ENCODE assay signal across 19 cellular contexts in the genomic region with DNA sequence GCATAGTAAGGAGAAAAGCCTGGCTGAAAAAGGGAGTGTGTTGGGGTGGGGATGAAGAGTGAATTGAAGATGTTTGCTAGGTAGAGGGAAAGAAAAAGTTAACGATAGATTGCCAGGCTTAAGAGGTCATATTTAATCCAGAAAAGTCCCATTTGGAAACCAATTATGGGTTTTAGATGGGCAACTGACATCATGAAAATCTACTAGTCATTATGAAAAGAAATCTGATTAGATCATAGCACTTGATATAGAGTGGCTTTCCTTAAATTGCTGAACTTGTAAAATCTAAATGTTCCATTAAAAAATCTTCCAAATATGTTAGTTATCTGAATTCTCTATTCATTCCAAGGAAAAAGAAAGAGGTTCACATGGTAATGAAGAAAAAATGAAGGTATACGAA. TPM values are rescaled to one million over a fixed set of nuclear protein-coding genes. Genes with fewer than 3 reads are reported as not detected.
A peak's percentile ranks its signal among the peaks of the same experiment; 100 is the strongest.
DNase-seq lines count a peak whose midpoint lies in the region; ATAC-seq and TF ChIP-seq lines count a peak whose summit lies in the region.
"Had no signal": no experiment of that assay in that cellular context is flagged by ENCODE, and none has a peak within 500 bp of the region (broad histone marks: within the 10 kb centered on the region; RNA-seq: fewer than 3 reads in every experiment).

No MANE protein-coding gene starts in this region.

- peaks cover 14% of the 10 kb centered on the region for H3K36me3 Mint-ChIP-seq in T-helper 1 cell treated with Interleukin-12 subunit alpha and Interleukin-12 subunit beta and Interleukin-4 antibody, amounts not matched to agents 30 μg/mL and 1 μg/mL, for 36 hours (ENCODE audit: low read depth)
- peaks cover 13% of the 10 kb centered on the region for H3K36me3 Mint-ChIP-seq in activated naive CD4-positive, alpha-beta T cell treated with anti-CD3 and anti-CD28 coated beads for 36 hours (ENCODE audit: low read depth)
- H3K36me3 Mint-ChIP-seq in activated T-helper 17 cell treated with anti-CD3 and anti-CD28 coated beads, Interleukin-2, amount 50 U/mL, for 72 hours (ENCODE audit: low read depth), result peaks cover 4% of the 10 kb centered on the region
- peaks cover 4% of the 10 kb centered on the region for H3K36me3 Mint-ChIP-seq in stimulated activated naive CD8-positive, alpha-beta T cell treated with anti-CD3 and anti-CD28 coated beads, Interleukin-15, Interleukin-2, amounts not matched to agents 100 ng/mL and 50 ng/mL, for 24 hours (ENCODE audit: low read depth)
- H3K36me3 Mint-ChIP-seq: CD8-positive, alpha-beta memory T cell had no signal

- peaks cover 20% of the 10 kb centered on the region for H3K9me3 Mint-ChIP-seq in T-helper 1 cell treated with Interleukin-12 subunit alpha and Interleukin-12 subunit beta and Interleukin-4 antibody, amounts not matched to agents 30 μg/mL and 1 μg/mL, for 36 hours
- H3K9me3 Mint-ChIP-seq in activated naive CD4-positive, alpha-beta T cell treated with anti-CD3 and anti-CD28 coated beads for 36 hours, result peaks cover 5% of the 10 kb centered on the region
- H3K9me3 Mint-ChIP-seq in activated T-helper 17 cell treated with anti-CD3 and anti-CD28 coated beads, Interleukin-2, amount 50 U/mL, for 72 hours, result no peaks in the 10 kb centered on the region
- H3K9me3 Mint-ChIP-seq in stimulated activated naive CD8-positive, alpha-beta T cell treated with anti-CD3 and anti-CD28 coated beads, Interleukin-15, Interleukin-2, amounts not matched to agents 100 ng/mL and 50 ng/mL, for 24 hours, result peaks cover 3% of the 10 kb centered on the region

- no peaks in the 10 kb centered on the region for H3K36me3 ChIP-seq in heart right ventricle
- H3K36me3 ChIP-seq: BLaER1 had no signal

- H3K27me3 Mint-ChIP-seq in T-helper 1 cell treated with Interleukin-12 subunit alpha and Interleukin-12 subunit beta and Interleukin-4 antibody, amounts not matched to agents 30 μg/mL and 1 μg/mL, for 36 hours (ENCODE audit: low read depth), result no peaks in the 10 kb centered on the region
- no peaks in the 10 kb centered on the region for H3K27me3 Mint-ChIP-seq in activated naive CD4-positive, alpha-beta T cell treated with anti-CD3 and anti-CD28 coated beads for 36 hours (ENCODE audit: low read depth)
- H3K27me3 Mint-ChIP-seq in activated T-helper 17 cell treated with anti-CD3 and anti-CD28 coated beads, Interleukin-2, amount 50 U/mL, for 72 hours, result no peaks in the 10 kb centered on the region
- peaks cover 4% of the 10 kb centered on the region for H3K27me3 Mint-ChIP-seq in stimulated activated naive CD8-positive, alpha-beta T cell treated with anti-CD3 and anti-CD28 coated beads, Interleukin-15, Interleukin-2, amounts not matched to agents 100 ng/mL and 50 ng/mL, for 24 hours

- no peaks in the 10 kb centered on the region for H3K27me3 ChIP-seq in heart right ventricle
- H3K27me3 ChIP-seq: BLaER1 had no signal

- no peak overlapping the region for H3K27ac ChIP-seq in heart right ventricle
- H3K27ac ChIP-seq: 22Rv1, BLaER1 had no signal

- peaks cover 51% of the 10 kb centered on the region for H3K4me1 Mint-ChIP-seq in T-helper 1 cell treated with Interleukin-12 subunit alpha and Interleukin-12 subunit beta and Interleukin-4 antibody, amounts not matched to agents 30 μg/mL and 1 μg/mL, for 36 hours (ENCODE audit: low read depth)
- peaks cover 59% of the 10 kb centered on the region for H3K4me1 Mint-ChIP-seq in activated naive CD4-positive, alpha-beta T cell treated with anti-CD3 and anti-CD28 coated beads for 36 hours (ENCODE audit: low read depth)
- peaks cover 26% of the 10 kb centered on the region for H3K4me1 Mint-ChIP-seq in activated T-helper 17 cell treated with anti-CD3 and anti-CD28 coated beads, Interleukin-2, amount 50 U/mL, for 72 hours
- H3K4me1 Mint-ChIP-seq in stimulated activated naive CD8-positive, alpha-beta T cell treated with anti-CD3 and anti-CD28 coated beads, Interleukin-15, Interleukin-2, amounts not matched to agents 100 ng/mL and 50 ng/mL, for 24 hours (ENCODE audit: low read depth), result peaks cover 56% of the 10 kb centered on the region
- H3K4me1 Mint-ChIP-seq: CD8-positive, alpha-beta memory T cell had no signal

- H3K27ac Mint-ChIP-seq in T-helper 1 cell treated with Interleukin-12 subunit alpha and Interleukin-12 subunit beta and Interleukin-4 antibody, amounts not matched to agents 30 μg/mL and 1 μg/mL, for 36 hours, result peak overlapping the region; percentile 97
- peak overlapping the region; percentile 95 for H3K27ac Mint-ChIP-seq in activated naive CD4-positive, alpha-beta T cell treated with anti-CD3 and anti-CD28 coated beads for 36 hours
- peak overlapping the region; percentile 98 for H3K27ac Mint-ChIP-seq in activated T-helper 17 cell treated with anti-CD3 and anti-CD28 coated beads, Interleukin-2, amount 50 U/mL, for 72 hours
- H3K27ac Mint-ChIP-seq in stimulated activated naive CD8-positive, alpha-beta T cell treated with anti-CD3 and anti-CD28 coated beads, Interleukin-15, Interleukin-2, amounts not matched to agents 100 ng/mL and 50 ng/mL, for 24 hours, result peak overlapping the region; percentile 80
- H3K27ac Mint-ChIP-seq: CD8-positive, alpha-beta memory T cell had no signal

- no peak for TF ChIP-seq CTCF in heart right ventricle (IDR thresholded peaks at IDR 0.05)

- WGBS in heart right ventricle, 2 donors, result 89% methylated on average over 2 of the region's 2 CpGs

- ATAC-seq in activated T-helper 17 cell treated with anti-CD3 and anti-CD28 coated beads, Interleukin-2, amount 50 U/mL, for 72 hours (replicated peaks), result peak; percentile 48
- ATAC-seq in GM21423 (IDR thresholded peaks at IDR 0.05; ENCODE audit: unreplicated experiment) (no peak), heart right ventricle (no peak)
- ATAC-seq: PC-3 had no signal

- H3K4me3 Mint-ChIP-seq in T-helper 1 cell treated with Interleukin-12 subunit alpha and Interleukin-12 subunit beta and Interleukin-4 antibody, amounts not matched to agents 30 μg/mL and 1 μg/mL, for 36 hours, result peak overlapping the region; percentile 41
- H3K4me3 Mint-ChIP-seq in activated naive CD4-positive, alpha-beta T cell treated with anti-CD3 and anti-CD28 coated beads for 36 hours, result peak overlapping the region; percentile 8
- peak overlapping the region; percentile 53 for H3K4me3 Mint-ChIP-seq in activated T-helper 17 cell treated with anti-CD3 and anti-CD28 coated beads, Interleukin-2, amount 50 U/mL, for 72 hours
- peak overlapping the region; percentile 38 for H3K4me3 Mint-ChIP-seq in stimulated activated naive CD8-positive, alpha-beta T cell treated with anti-CD3 and anti-CD28 coated beads, Interleukin-15, Interleukin-2, amounts not matched to agents 100 ng/mL and 50 ng/mL, for 24 hours
- H3K4me3 Mint-ChIP-seq: CD8-positive, alpha-beta memory T cell had no signal

- intact Hi-C loops in activated naive CD4-positive, alpha-beta T cell treated with anti-CD3 and anti-CD28 coated beads for 36 hours (cut with micrococcal nuclease), result loop anchor here (5.0 kb wide), 1 partner anchor 41 kb away; no protein-coding TSS in a partner anchor
- intact Hi-C loops in heart right ventricle (cut with DNase I), result no loop called here

- no peak overlapping the region for H3K4me3 ChIP-seq in heart right ventricle
- H3K4me3 ChIP-seq: BLaER1 had no signal

- no peak for DNase-seq in T-helper 1 cell
- no peak for DNase-seq in activated naive CD4-positive, alpha-beta T cell treated with anti-CD3 and anti-CD28 coated beads for 36 hours
- no peak for DNase-seq in activated naive CD4-positive, alpha-beta T cell treated with Interleukin-2 at 50 U/mL for 16 hours
- DNase-seq in heart right ventricle, result no peak
- DNase-seq: CD8-positive, alpha-beta memory T cell; DND-41; GF-D8; KG1; NCI-H1092 treated with DMSO at 0.1 percent for 48 hours; NCI-H187; NCI-H446; PC-3 had no signal

- no peaks in the 10 kb centered on the region for H3K4me1 ChIP-seq in heart right ventricle
- H3K4me1 ChIP-seq: BLaER1 had no signal

- H3K9me3 ChIP-seq in heart right ventricle, result peaks cover 0 to 7% (median 0%) of the 10 kb centered on the region in 11 donors

- CTCF ChIA-PET in activated naive CD4-positive, alpha-beta T cell treated with anti-CD3 and anti-CD28 coated beads for 36 hours (lab: Charles Lee), result interaction anchor here (0.6 to 5.7 kb wide), 9 partner anchors 8 to 80 kb away, joined by 3 to 29 read pairs (median 5); a partner anchor contains a TSS

RNA-seq across cellular contexts. Expression of a gene that starts 37.5 kb away (rescaled TPM):
- total RNA-seq in activated naive CD4-positive, alpha-beta T cell treated with anti-CD3 and anti-CD28 coated beads for 36 hours, result 10 to 100 TPM; 49.9 to 53.1 TPM
- 10 to 100 TPM in 1 of 2 donors, 1 to 10 TPM in 1; 5.0 to 17.1 TPM for total RNA-seq in activated T-helper 17 cell treated with anti-CD3 and anti-CD28 coated beads, Interleukin-2, amount 50 U/mL, for 72 hours
- not detected for total RNA-seq in heart right ventricle
- polyA plus RNA-seq in heart right ventricle, result not detected
- total RNA-seq: MCF 10A, PC-3 had no signal
- polyA plus RNA-seq: CD8-positive, alpha-beta memory T cell had no signal

Comparison
In these comparisons a context has a peak if more than half of its experiments do, and no peak if none do; other contexts are left out.
1. RNA of a gene that starts 37.5 kb away (total RNA-seq): 49.9 to 53.1 TPM in activated naive CD4-positive, alpha-beta T cell treated with anti-CD3 and anti-CD28 coated beads for 36 hours and 5.0 to 17.1 TPM in activated T-helper 17 cell treated with anti-CD3 and anti-CD28 coated beads, Interleukin-2, amount 50 U/mL, for 72 hours; not detected in heart right ventricle; every median in the first group is over 4 times any median in the second.
2. Peak in every context shown above with its lines, with median percentiles within 50 percentile points of each other: H3K27ac Mint-ChIP-seq and H3K4me3 Mint-ChIP-seq.